8 cellular contexts compared by ENCODE assay signal in the genomic region with DNA sequence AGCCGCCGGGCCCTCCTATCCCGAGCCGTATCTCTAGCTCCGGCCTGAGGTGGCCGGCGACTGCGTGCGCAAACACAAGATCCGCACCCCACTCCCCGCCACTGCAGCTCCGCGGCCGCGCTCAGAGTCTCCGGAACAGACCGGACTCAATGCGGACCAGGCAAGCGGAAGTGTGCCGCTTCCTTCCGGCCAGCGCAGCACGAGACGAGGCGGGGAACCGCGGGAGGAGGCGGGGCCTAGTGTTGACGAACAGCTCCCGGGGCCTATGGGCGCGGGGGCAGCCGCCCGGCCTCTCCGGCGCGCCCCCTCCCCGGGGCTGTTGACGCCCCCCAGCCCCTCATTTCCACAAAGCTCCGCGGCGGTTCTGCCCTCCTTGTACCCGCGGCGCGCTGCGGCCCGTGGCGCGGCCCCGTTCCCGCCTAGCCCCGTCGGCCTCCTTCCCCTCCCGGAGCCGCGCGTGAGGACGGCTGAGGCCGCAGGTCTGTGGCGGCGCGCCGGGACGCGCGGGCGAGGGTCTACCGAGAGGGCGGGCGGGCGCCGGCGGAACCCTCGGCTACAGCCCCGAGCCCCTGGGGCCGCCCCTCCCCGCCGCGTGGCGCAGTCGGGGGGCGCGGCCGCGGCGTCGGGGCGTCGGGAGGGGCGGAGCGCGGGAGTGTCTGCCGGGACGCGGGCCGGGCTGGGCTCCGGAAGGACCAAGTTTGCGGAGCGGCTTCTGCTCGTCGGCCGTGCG. TPM values are rescaled to one million over a fixed set of nuclear protein-coding genes. Genes with fewer than 3 reads are reported as not detected.
DNase-seq lines count a peak whose midpoint lies in the region; ATAC-seq and TF ChIP-seq lines count a peak whose summit lies in the region.

A gene with protein sequence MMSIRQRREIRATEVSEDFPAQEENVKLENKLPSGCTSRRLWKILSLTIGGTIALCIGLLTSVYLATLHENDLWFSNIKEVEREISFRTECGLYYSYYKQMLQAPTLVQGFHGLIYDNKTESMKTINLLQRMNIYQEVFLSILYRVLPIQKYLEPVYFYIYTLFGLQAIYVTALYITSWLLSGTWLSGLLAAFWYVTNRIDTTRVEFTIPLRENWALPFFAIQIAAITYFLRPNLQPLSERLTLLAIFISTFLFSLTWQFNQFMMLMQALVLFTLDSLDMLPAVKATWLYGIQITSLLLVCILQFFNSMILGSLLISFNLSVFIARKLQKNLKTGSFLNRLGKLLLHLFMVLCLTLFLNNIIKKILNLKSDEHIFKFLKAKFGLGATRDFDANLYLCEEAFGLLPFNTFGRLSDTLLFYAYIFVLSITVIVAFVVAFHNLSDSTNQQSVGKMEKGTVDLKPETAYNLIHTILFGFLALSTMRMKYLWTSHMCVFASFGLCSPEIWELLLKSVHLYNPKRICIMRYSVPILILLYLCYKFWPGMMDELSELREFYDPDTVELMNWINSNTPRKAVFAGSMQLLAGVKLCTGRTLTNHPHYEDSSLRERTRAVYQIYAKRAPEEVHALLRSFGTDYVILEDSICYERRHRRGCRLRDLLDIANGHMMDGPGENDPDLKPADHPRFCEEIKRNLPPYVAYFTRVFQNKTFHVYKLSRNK (plus strand): TSS at position 340 of the 730 bp plus-strand sequence. CDS start 2,484 bp downstream, outside the sequence.

- no peak for TF ChIP-seq EP300 in transverse colon (IDR thresholded peaks at IDR 0.05; ENCODE audit: low read depth)

- TF ChIP-seq POLR2A in adrenal gland (IDR thresholded peaks at IDR 0.05) (peak; percentile 75 to 87), transverse colon (IDR thresholded peaks at IDR 0.05) (peak; percentile 94)

- intact Hi-C loops in adrenal gland (cut with DNase I) (loop anchor here in 1 of 2 donors (5.0 kb wide), 1 partner anchor 48 kb away; no protein-coding TSS in a partner anchor), heart right ventricle (cut with DNase I) (loop anchor here in 5 of 10 donors (5.0 to 10.0 kb wide), 3 partner anchors 58 to 63 kb away; a partner anchor contains a TSS), transverse colon (cut with DNase I; ENCODE audit: low total_unique reads) (loop anchor here (5.0 kb wide), 1 partner anchor 58 kb away; a partner anchor contains a TSS)

- ATAC-seq in HG02798 (IDR thresholded peaks at IDR 0.05; ENCODE audit: poor library complexity, unreplicated experiment) (peak; percentile 96), heart right ventricle (peak; percentile 98 to 100 (median 99))

- no peak for TF ChIP-seq CTCF in GM13976 (IDR thresholded peaks at IDR 0.05; ENCODE audit: borderline replicate concordance, control extremely low read depth, extremely low read depth, insufficient read depth, missing control alignments)
- no peak for TF ChIP-seq CTCF in adrenal gland (IDR thresholded peaks at IDR 0.05)
- no peak for TF ChIP-seq CTCF in heart right ventricle (IDR thresholded peaks at IDR 0.05)
- TF ChIP-seq CTCF in transverse colon (IDR thresholded peaks at IDR 0.05), result no peak

- DNase-seq in GM13976 (ENCODE audit: low spot score), result peak; percentile 98
- peak; percentile 60 for DNase-seq in NCI-H1417 treated with DMSO at 0.1 percent for 48 hours (lab: John Stamatoyannopoulos, UW)
- peak; percentile 76 to 93 (median 81) for DNase-seq in T-helper 1 cell
- DNase-seq in adrenal gland, result peak; percentile 93 to 97 (median 95)
- peak; percentile 94 to 95 for DNase-seq in heart right ventricle
- peak; percentile 91 for DNase-seq in pons (ENCODE audit: low spot score)
- peak; percentile 96 for DNase-seq in transverse colon

- H3K4me3 ChIP-seq in adrenal gland, result peak within 1 kb of the TSS; percentile 60 to 99 (median 72)
- peak within 1 kb of the TSS; percentile 64 to 98 (median 80) for H3K4me3 ChIP-seq in heart right ventricle
- peak within 1 kb of the TSS; percentile 94 to 98 (median 96) for H3K4me3 ChIP-seq in transverse colon

- 0% methylated on average over 2 to 104 of the region's 104 CpGs for WGBS in adrenal gland, 4 donors
- WGBS in heart right ventricle, 2 donors, result 1% methylated on average over 82 to 104 of the region's 104 CpGs
- 0% methylated on average over 45 of the region's 104 CpGs; no CpG with 5 or more reads in 1 of the 2 donors for WGBS in transverse colon (ENCODE audit: low coverage in 1 of 2), 2 donors

- H3K9me3 ChIP-seq in adrenal gland (replicated peaks in 1 of 3), result no peaks in the 10 kb centered on the region
- H3K9me3 ChIP-seq in heart right ventricle, result no peaks in the 10 kb centered on the region
- H3K9me3 ChIP-seq in transverse colon, result no peaks in the 10 kb centered on the region

- H3K27me3 ChIP-seq in adrenal gland, result no peaks in the 10 kb centered on the region
- peaks cover 0 to 14% (median 0%) of the 10 kb centered on the region in 7 donors for H3K27me3 ChIP-seq in heart right ventricle
- no peaks in the 10 kb centered on the region for H3K27me3 ChIP-seq in transverse colon

- in situ Hi-C loops in GM13976 (cut with MboI; ENCODE audit: low sequenced_read_pairs, unreplicated experiment), result no loop called here
- in situ Hi-C loops in transverse colon (cut with MboI; ENCODE audit: low pct_ligation_motif_present in 1 of 4, low pct_unique_long_range_greater_than_20kb in 1 of 4, low sequenced_read_pairs in 3 of 4), result loop anchor here in 1 of 4 donors (10.0 kb wide), 1 partner anchor 61 kb away; a partner anchor contains a TSS

- peaks cover 0 to 3% of the 10 kb centered on the region in 2 donors for H3K36me3 ChIP-seq in adrenal gland (replicated peaks in 1 of 2)
- peaks cover 0 to 27% (median 4%) of the 10 kb centered on the region in 9 donors for H3K36me3 ChIP-seq in heart right ventricle
- peaks cover 0 to 10% (median 0%) of the 10 kb centered on the region in 4 donors for H3K36me3 ChIP-seq in transverse colon

- H3K27ac ChIP-seq in adrenal gland (peak within 1 kb of the TSS; percentile 84 to 98 (median 95)), heart right ventricle (peak within 1 kb of the TSS; percentile 86 to 99 (median 96)), transverse colon (peak within 1 kb of the TSS; percentile 97 to 99 (median 98))

- peaks cover 6 to 22% of the 10 kb centered on the region in 2 donors for H3K4me1 ChIP-seq in adrenal gland (replicated peaks in 1 of 2)
- H3K4me1 ChIP-seq in heart right ventricle, result peaks cover 0 to 25% (median 15%) of the 10 kb centered on the region in 9 donors
- H3K4me1 ChIP-seq in transverse colon, result peaks cover 10 to 19% (median 15%) of the 10 kb centered on the region in 4 donors

RNA-seq across cellular contexts. Expression of the gene that starts here (rescaled TPM):
- total RNA-seq in adrenal gland (10 to 100 TPM; 19.6 to 31.0 (median 25.6) TPM), heart right ventricle (10 to 100 TPM in 1 of 10 donors, 1 to 10 TPM in 9; 3.2 to 11.8 (median 4.7) TPM), transverse colon (10 to 100 TPM; 15.6 to 48.6 (median 20.2) TPM)
- polyA plus RNA-seq in adrenal gland (10 to 100 TPM in 1 of 3 donors, 1 to 10 TPM in 2; 5.4 to 12.9 (median 6.8) TPM), heart right ventricle (1 to 10 TPM; 2.9 to 3.5 TPM)

Comparison
In these comparisons a context has a peak if more than half of its experiments do, and no peak if none do; other contexts are left out.
1. Peak in every context shown above with its lines: DNase-seq, ATAC-seq, H3K4me3 ChIP-seq and H3K27ac ChIP-seq.